Comparison of ENCODE assay signal across 20 cellular contexts in the genomic region with DNA sequence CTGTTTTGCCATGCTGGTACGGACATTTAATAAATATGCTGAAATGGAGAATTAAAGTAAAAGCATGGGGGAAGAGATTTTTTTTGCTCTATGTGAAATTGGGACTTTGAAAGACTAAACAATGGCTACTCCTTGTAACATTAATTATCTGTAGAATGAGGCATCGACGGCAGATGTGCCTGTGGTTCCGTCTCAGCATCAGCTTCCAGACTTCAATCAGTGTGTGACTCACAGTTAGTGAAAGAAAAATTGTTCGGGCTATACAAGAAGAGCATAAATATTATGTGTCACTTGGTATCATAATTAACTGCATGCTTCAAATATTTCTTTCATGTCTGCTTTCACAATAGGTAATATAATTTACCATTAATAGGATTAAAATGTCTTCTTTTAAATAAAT.
DNase-seq lines count a peak whose midpoint lies in the region; ATAC-seq, FAIRE-seq and TF ChIP-seq lines count a peak whose summit lies in the region.
"Had no signal": no experiment of that assay in that cellular context is flagged by ENCODE, and none has a peak within 500 bp of the region (broad histone marks: within the 10 kb centered on the region; RNA-seq: fewer than 3 reads in every experiment).

No MANE protein-coding gene starts in this region.

- no peak for FAIRE-seq in urothelium cell line (lab: Jason Lieb, UNC)
- FAIRE-seq: G401.6 had no signal

- no peak overlapping the region for H3K4me3 ChIP-seq in fibroblast of pulmonary artery (replicated peaks; ENCODE audit: low read depth, low read length)
- H3K4me3 ChIP-seq: cardiac muscle cell, testis had no signal

- ATAC-seq in activated CD4-positive, CD25-positive, alpha-beta regulatory T cell treated with anti-CD3 and anti-CD28 coated beads, Interleukin-2, amount 50 U/mL, for 24 hours = no peak
- ATAC-seq in GM21367 (IDR thresholded peaks at IDR 0.05; ENCODE audit: unreplicated experiment) (no peak), HG02852 (IDR thresholded peaks at IDR 0.05; ENCODE audit: unreplicated experiment) (no peak)

- no peak for TF ChIP-seq CTCF in fibroblast of pulmonary artery (IDR thresholded peaks at IDR 0.05; ENCODE audit: low read length, missing control alignments)

- DNase-seq in NCI-H1105 (lab: John Stamatoyannopoulos, UW) (peak; percentile 5), NCI-H1105 treated with DMSO at 0.1 percent for 48 hours (lab: John Stamatoyannopoulos, UW) (no peak), SW480 (ENCODE audit: low spot score) (peak; percentile 70), fibroblast of pulmonary artery (ENCODE audit: low read depth) (peak; percentile 25), urothelium cell line (ENCODE audit: low spot score) (peak; percentile 41)
- DNase-seq: activated CD4-positive, CD25-positive, alpha-beta regulatory T cell treated with anti-CD3 and anti-CD28 coated beads, Interleukin-2, amount 50 U/mL, for 72 hours; activated naive CD4-positive, alpha-beta T cell treated with anti-CD3 and anti-CD28 coated beads for 36 hours; effector CD8-positive, alpha-beta T cell; HCEC 1CT; mesendoderm; NCI-H82; RPMI8226; stimulated activated CD4-positive, alpha-beta T cell treated with anti-CD3 and anti-CD28 coated beads, Interleukin-2, amount 100 ng/mL, for 48 hours; T-helper 2 cell; testis had no signal
